ENCODE assay signal across 23 cellular contexts in genomic region chr11:73196576-73196975, GRCh38. TPM values are rescaled to one million over a fixed set of nuclear protein-coding genes. Genes with fewer than 3 reads are reported as not detected.
DNase-seq lines count a peak whose midpoint lies in the region; ATAC-seq, FAIRE-seq and TF ChIP-seq lines count a peak whose summit lies in the region.
"Had no signal": no experiment of that assay in that cellular context is flagged by ENCODE, and none has a peak within 500 bp of the region (broad histone marks: within the 10 kb centered on the region; RNA-seq: fewer than 3 reads in every experiment).

No MANE protein-coding gene starts in this region.

- H3K9ac ChIP-seq in HepG2 (ENCODE audit: insufficient read depth, low read depth, low read length) = no peak overlapping the region
- H3K9ac ChIP-seq: GM23248, KMS-11 had no signal

- no peaks in the 10 kb centered on the region for H3K4me1 Mint-ChIP-seq in central memory CD8-positive, alpha-beta T cell

- no peak for FAIRE-seq in HepG2 (lab: Jason Lieb, UNC)
- FAIRE-seq: GM12891 had no signal

- in situ Hi-C loops in transverse colon (cut with MboI; ENCODE audit: low pct_ligation_motif_present in 1 of 4, low pct_unique_long_range_greater_than_20kb in 1 of 4, low sequenced_read_pairs in 3 of 4) = no loop called here
- in situ Hi-C loops in HepG2 (cut with HindIII; ENCODE audit: extremely low pct_ligation_motif_present, low pct_unique_long_range_greater_than_20kb) = no loop called here

- H3K4me1 ChIP-seq in PC-9 (replicated peaks; ENCODE audit: insufficient read depth) = peaks cover 100% of the 10 kb centered on the region
- H3K4me1 ChIP-seq in transverse colon = peaks cover 10 to 59% (median 26%) of the 10 kb centered on the region in 4 donors
- peaks cover 11% of the 10 kb centered on the region for H3K4me1 ChIP-seq in HepG2 (ENCODE audit: insufficient read depth, low read length)

- no peaks in the 10 kb centered on the region for H3K9me3 Mint-ChIP-seq in central memory CD8-positive, alpha-beta T cell
- H3K9me3 Mint-ChIP-seq: CD4-positive, alpha-beta T cell; H9 had no signal

- ATAC-seq in central memory CD8-positive, alpha-beta T cell (replicated peaks; ENCODE audit: extremely low read depth, poor library complexity, severe bottlenecking) = no peak
- ATAC-seq in GM18517 (IDR thresholded peaks at IDR 0.05; ENCODE audit: unreplicated experiment) = no peak
- no peak for ATAC-seq in HepG2
- ATAC-seq: SK-N-SH treated with all-trans-retinoic acid at 6 μM for 48 hours had no signal

- TF ChIP-seq POLR2A in transverse colon (IDR thresholded peaks at IDR 0.05) (no peak), HepG2 (IDR thresholded peaks at IDR 0.05; ENCODE audit: insufficient read depth in 1 of 2, low read depth in 2 of 2, low read length in 2 of 2) (no peak)

- H3K27ac Mint-ChIP-seq in central memory CD8-positive, alpha-beta T cell (ENCODE audit: low read depth) = peak overlapping the region; percentile 42
- H3K27ac Mint-ChIP-seq: CD4-positive, alpha-beta T cell; H9 had no signal

- TF ChIP-seq CTCF in PC-9 (conservative IDR thresholded peaks at IDR 0.05) (no peak), transverse colon (IDR thresholded peaks at IDR 0.05) (no peak), HepG2 (CRISPR knock-in tag; IDR thresholded peaks at IDR 0.05) (no peak)

- TF ChIP-seq EP300 in transverse colon (IDR thresholded peaks at IDR 0.05; ENCODE audit: low read depth) = no peak
- no peak for TF ChIP-seq EP300 in HepG2 (IDR thresholded peaks at IDR 0.05; ENCODE audit: low read depth in 2 of 2, low read length in 2 of 2)
- no peak for TF ChIP-seq EP300 in HepG2 (CRISPR knock-in tag; IDR thresholded peaks at IDR 0.05; ENCODE audit: borderline replicate concordance)

- no peaks in the 10 kb centered on the region for H3K36me3 Mint-ChIP-seq in central memory CD8-positive, alpha-beta T cell (ENCODE audit: insufficient read depth)

- H3K36me3 ChIP-seq in PC-9 (ENCODE audit: low read depth) (no peaks in the 10 kb centered on the region), transverse colon (no peaks in the 10 kb centered on the region), HepG2 (replicated peaks in 1 of 2; ENCODE audit: control insufficient read depth in 1 of 2, insufficient read depth in 2 of 2, low read length in 2 of 2) (no peaks in the 10 kb centered on the region)

- H3K9me3 ChIP-seq in PC-9 (ENCODE audit: insufficient read depth, low read depth) (no peaks in the 10 kb centered on the region), transverse colon (no peaks in the 10 kb centered on the region), HepG2 (ENCODE audit: low read length) (no peaks in the 10 kb centered on the region)

- intact Hi-C loops in PC-9 (cut with micrococcal nuclease; ENCODE audit: unreplicated experiment) = no loop called here
- intact Hi-C loops in transverse colon (cut with DNase I; ENCODE audit: low total_unique reads) = loop anchor here (10.0 kb wide), 1 partner anchor 88 kb away; no protein-coding TSS in a partner anchor
- intact Hi-C loops in HepG2 (cut with micrococcal nuclease; ENCODE audit: unreplicated experiment) = no loop called here

- no peaks in the 10 kb centered on the region for H3K9me2 ChIP-seq in PC-9 (ENCODE audit: insufficient read depth)

- H3K4me3 ChIP-seq in PC-9 (no peak overlapping the region), transverse colon (no peak overlapping the region), HepG2 (replicated peaks in 1 of 3; ENCODE audit: insufficient read depth in 1 of 3, low read depth in 2 of 3, low read length in 3 of 3) (no peak overlapping the region)
- H3K4me3 ChIP-seq: GM23248 had no signal

- H4K20me1 ChIP-seq in PC-9 (ENCODE audit: insufficient read depth) = no peaks in the 10 kb centered on the region
- H4K20me1 ChIP-seq in HepG2 (ENCODE audit: insufficient read depth, low read length) = no peaks in the 10 kb centered on the region

- CTCF ChIA-PET in PC-9 (lab: Charles Lee) = no interaction called here
- CTCF ChIA-PET in HepG2 (lab: Yijun Ruan, JAX; ENCODE audit: low intra/inter-chr PET ratio, low total read pairs) = no interaction called here

- no peak overlapping the region for H2AFZ ChIP-seq in PC-9
- H2AFZ ChIP-seq in HepG2 (ENCODE audit: low read length) = no peak overlapping the region
- H2AFZ ChIP-seq: GM23248 had no signal

- WGBS in transverse colon (ENCODE audit: low coverage in 1 of 2), 2 donors = 96 to 98% methylated on average over 4 to 6 of the region's 6 CpGs
- 78% methylated on average over 6 of the region's 6 CpGs for WGBS in HepG2 (ENCODE audit: low lambda C conversion rate)

- no peak overlapping the region for H3K4me3 Mint-ChIP-seq in central memory CD8-positive, alpha-beta T cell
- H3K4me3 Mint-ChIP-seq: CD4-positive, alpha-beta T cell; H9 had no signal

- H3K27ac ChIP-seq in PC-9 (peak overlapping the region; percentile 99), transverse colon (peak overlapping the region in 3 of 4 donors; percentile 64 to 87 (median 83)), HepG2 (ENCODE audit: extremely low read length, insufficient read depth, low read length) (no peak overlapping the region)
- H3K27ac ChIP-seq: GM23248, HL-60, KMS-11 had no signal

- POLR2A ChIA-PET in PC-9 (lab: Charles Lee; ENCODE audit: unreplicated experiment) = no interaction called here
- POLR2A ChIA-PET in HepG2 (lab: Yijun Ruan, JAX) = no interaction called here

- peak overlapping the region; percentile 81 for H3K4me2 ChIP-seq in PC-9
- no peak overlapping the region for H3K4me2 ChIP-seq in HepG2 (ENCODE audit: low read depth, low read length)
- H3K4me2 ChIP-seq: KMS-11 had no signal

- DNase-seq in PC-9 = no peak
- DNase-seq in central memory CD8-positive, alpha-beta T cell (ENCODE audit: low spot score in 2 of 2) = no peak
- peak; percentile 43 for DNase-seq in mesenteric fat pad (ENCODE audit: low spot score)
- DNase-seq in transverse colon = peak; percentile 1
- DNase-seq in activated CD4-positive, alpha-beta T cell treated with anti-CD3 and anti-CD28 coated beads, Interleukin-2, amount 50 U/mL, for 48 hours = no peak
- DNase-seq in HuH-7.5 (ENCODE audit: low spot score) = no peak
- DNase-seq in HepG2 (ENCODE audit: low spot score) = no peak
- DNase-seq: CD4-positive, alpha-beta T cell; DND-41; GM23248; H9; IMR-90; NCI-H1105 treated with DMSO at 0.1 percent for 48 hours; NCI-H2081; NCI-H2171; NCI-H524 treated with DMSO at 0.1 percent for 48 hours; OCI-M1 had no signal

- BruUV-seq in PC-9 (replicated peaks; lab: Mats Ljungman, UMichigan) = no TSS peak
- BruUV-seq in HepG2 (replicated peaks; lab: Mats Ljungman, UMichigan) = no TSS peak

- no peak for TF ChIP-seq RAD21 in HepG2 (CRISPR knock-in tag; IDR thresholded peaks at IDR 0.05)

- peaks cover 94% of the 10 kb centered on the region for H3F3A ChIP-seq in PC-9 (ENCODE audit: insufficient read depth, low read depth)

- H3K27me3 ChIP-seq in PC-9 (ENCODE audit: insufficient read depth, low read depth) (no peaks in the 10 kb centered on the region), transverse colon (no peaks in the 10 kb centered on the region), HepG2 (ENCODE audit: control insufficient read depth in 1 of 2, insufficient read depth in 2 of 2, low read length in 2 of 2) (peaks cover 7 to 34% of the 10 kb centered on the region in 2 experiments; a peak in 3 of 5 replicates)

- peaks cover 30% of the 10 kb centered on the region for H3K27me3 Mint-ChIP-seq in central memory CD8-positive, alpha-beta T cell

- no peaks in the 10 kb centered on the region for H3K79me2 ChIP-seq in PC-9 (ENCODE audit: low read depth)
- no peaks in the 10 kb centered on the region for H3K79me2 ChIP-seq in HepG2 (ENCODE audit: insufficient read depth, low read length)

RNA-seq across cellular contexts. Expression of gene P2RY2, which starts 21.5 kb away (rescaled TPM):
- total RNA-seq in PC-9 (2021) (19.8 and 22.5 TPM in 2 replicates), mesenteric fat pad (1.4 TPM), transverse colon (10 to 100 TPM in 3 of 4 donors, 1 to 10 TPM in 1; 8.6 to 21.4 (median 12.6) TPM), HepG2 (2016; rRNA removed; fragmentation: Illumina TruSeq; extraction: Trizol) (3.0 and 3.1 TPM in 2 replicates)
- 0.71 and 0.91 TPM in 2 replicates for total RNA-seq in HepG2 (2016; cell fraction: cytosol; rRNA removed; fragmentation: Illumina TruSeq; extraction: Trizol; ENCODE audit: low read depth)
- 2.6 and 3.4 TPM in 2 replicates for total RNA-seq in HepG2 (2016; cell fraction: insoluble cytoplasmic fraction; rRNA removed; fragmentation: Illumina TruSeq; extraction: Trizol)
- 2.5 and 3.7 TPM in 2 replicates for total RNA-seq in HepG2 (2016; cell fraction: membrane; rRNA removed; fragmentation: Illumina TruSeq; extraction: Trizol)
- total RNA-seq in HepG2 (2016; cell fraction: nucleus; rRNA removed; fragmentation: Illumina TruSeq; extraction: Trizol) = 2.9 and 3.2 TPM in 2 replicates
- polyA plus RNA-seq in HepG2 (2011; rRNA removed) = 0.95 and 1.6 TPM in 2 replicates
- polyA plus RNA-seq in HepG2 (2011; cell fraction: cytosol; rRNA removed) = 1.0 and 1.1 TPM in 2 replicates
- polyA plus RNA-seq in HepG2 (2011; cell fraction: nucleus; rRNA removed) = 1.6 TPM in 2 replicates
- polyA plus RNA-seq in HepG2 (2012) = 0.24 and 0.47 TPM in 2 replicates
- 0.67 and 1.3 TPM in 2 replicates for polyA plus RNA-seq in HepG2 (2016; cell fraction: cytosol; fragmentation: Illumina TruSeq; extraction: Trizol; ENCODE audit: low read depth)
- 2.5 and 3.0 TPM in 2 replicates for polyA plus RNA-seq in HepG2 (2016; cell fraction: insoluble cytoplasmic fraction; fragmentation: Illumina TruSeq; extraction: Trizol; ENCODE audit: low read depth)
- polyA plus RNA-seq in HepG2 (2016; cell fraction: membrane; fragmentation: Illumina TruSeq; extraction: Trizol; ENCODE audit: low read depth) = 2.0 and 2.3 TPM in 2 replicates
- polyA plus RNA-seq in HepG2 (2016; cell fraction: nucleus; fragmentation: Illumina TruSeq; extraction: Trizol; ENCODE audit: insufficient read depth, low read depth) = 2.1 and 3.2 TPM in 2 replicates
- polyA minus RNA-seq in HepG2 (2011; rRNA and poly(A)+ RNA removed; ENCODE audit: low replicate concordance) = 1.4 and 2.5 TPM in 2 replicates
- 0.49 and 1.5 TPM in 2 replicates for polyA minus RNA-seq in HepG2 (2011; cell fraction: cytosol; rRNA and poly(A)+ RNA removed)
- 0.77 and 1.1 TPM in 2 replicates for polyA minus RNA-seq in HepG2 (2011; cell fraction: nucleus; rRNA and poly(A)+ RNA removed)
- total RNA-seq: A673; CD4-positive, alpha-beta T cell; GM23248; IMR-90 had no signal
- polyA plus RNA-seq: GM23248, IMR-90 had no signal

RNA-seq across cellular contexts. Expression of gene FCHSD2, which starts 54.5 kb away (rescaled TPM):
- 20.5 and 22.6 TPM in 2 replicates for total RNA-seq in PC-9 (2021)
- total RNA-seq in mesenteric fat pad = 54.9 TPM
- total RNA-seq in transverse colon = 10 to 100 TPM in 3 of 4 donors, 1 to 10 TPM in 1; 9.1 to 15.9 (median 15.0) TPM
- 20.5 and 23.6 TPM in 2 replicates for total RNA-seq in HepG2 (2016; rRNA removed; fragmentation: Illumina TruSeq; extraction: Trizol)
- 36.4 and 45.6 TPM in 2 replicates for total RNA-seq in HepG2 (2016; cell fraction: cytosol; rRNA removed; fragmentation: Illumina TruSeq; extraction: Trizol; ENCODE audit: low read depth)
- 17.9 and 25.0 TPM in 2 replicates for total RNA-seq in HepG2 (2016; cell fraction: insoluble cytoplasmic fraction; rRNA removed; fragmentation: Illumina TruSeq; extraction: Trizol)
- total RNA-seq in HepG2 (2016; cell fraction: membrane; rRNA removed; fragmentation: Illumina TruSeq; extraction: Trizol) = 23.5 and 26.3 TPM in 2 replicates
- total RNA-seq in HepG2 (2016; cell fraction: nucleus; rRNA removed; fragmentation: Illumina TruSeq; extraction: Trizol) = 28.1 and 35.4 TPM in 2 replicates
- 24.6 and 24.8 TPM in 2 replicates for polyA plus RNA-seq in HepG2 (2011; rRNA removed)
- polyA plus RNA-seq in HepG2 (2011; cell fraction: cytosol; rRNA removed) = 14.0 and 18.1 TPM in 2 replicates
- 32.8 and 33.0 TPM in 2 replicates for polyA plus RNA-seq in HepG2 (2011; cell fraction: nucleus; rRNA removed)
- polyA plus RNA-seq in HepG2 (2012) = 20.0 and 26.1 TPM in 2 replicates
- 8.8 and 9.5 TPM in 2 replicates for polyA plus RNA-seq in HepG2 (2016; cell fraction: cytosol; fragmentation: Illumina TruSeq; extraction: Trizol; ENCODE audit: low read depth)
- 27.6 and 28.5 TPM in 2 replicates for polyA plus RNA-seq in HepG2 (2016; cell fraction: insoluble cytoplasmic fraction; fragmentation: Illumina TruSeq; extraction: Trizol; ENCODE audit: low read depth)
- polyA plus RNA-seq in HepG2 (2016; cell fraction: membrane; fragmentation: Illumina TruSeq; extraction: Trizol; ENCODE audit: low read depth) = 18.7 and 19.6 TPM in 2 replicates
- polyA plus RNA-seq in HepG2 (2016; cell fraction: nucleus; fragmentation: Illumina TruSeq; extraction: Trizol; ENCODE audit: insufficient read depth, low read depth) = 50.7 and 53.8 TPM in 2 replicates
- 9.0 and 22.4 TPM in 2 replicates for polyA minus RNA-seq in HepG2 (2011; rRNA and poly(A)+ RNA removed; ENCODE audit: low replicate concordance)
- 21.3 and 25.2 TPM in 2 replicates for polyA minus RNA-seq in HepG2 (2011; cell fraction: cytosol; rRNA and poly(A)+ RNA removed)
- 51.1 and 62.9 TPM in 2 replicates for polyA minus RNA-seq in HepG2 (2011; cell fraction: nucleus; rRNA and poly(A)+ RNA removed)

Comparison
In these comparisons a context has a peak if more than half of its experiments do, and no peak if none do; other contexts are left out.
1. DNase-seq: peak in mesenteric fat pad (single experiment) and transverse colon (single experiment); none in PC-9 (0 of 2), central memory CD8-positive, alpha-beta T cell (0 of 2), activated CD4-positive, alpha-beta T cell treated with anti-CD3 and anti-CD28 coated beads, Interleukin-2, amount 50 U/mL, for 48 hours (0 of 2), HuH-7.5 (single experiment) and HepG2 (single experiment).